Comparison of ENCODE assay signal across 8 cellular contexts in genomic region chr22:21000987-21001600, GRCh38. TPM values are rescaled to one million over a fixed set of nuclear protein-coding genes. Genes with fewer than 3 reads are reported as not detected.
A peak's percentile ranks its signal among the peaks of the same experiment; 100 is the strongest.
DNase-seq lines count a peak whose midpoint lies in the region; ATAC-seq and TF ChIP-seq lines count a peak whose summit lies in the region.

No MANE protein-coding gene starts in this region.

- H3K27me3 Mint-ChIP-seq in Calu3 (ENCODE audit: unreplicated experiment), result no peaks in the 10 kb centered on the region

- peak; percentile 2 for ATAC-seq in HG02943 (IDR thresholded peaks at IDR 0.05; ENCODE audit: low read depth, unreplicated experiment)
- no peak for ATAC-seq in GM21825 (IDR thresholded peaks at IDR 0.05; ENCODE audit: unreplicated experiment)

- peaks cover 70% of the 10 kb centered on the region for H3K36me3 Mint-ChIP-seq in Calu3 (ENCODE audit: insufficient read depth, unreplicated experiment)

- DNase-seq in Calu3 (no peak), kidney epithelial cell (ENCODE audit: low read depth) (no peak), thyroid gland (no peak), DMS 273 treated with DMSO at 0.1 percent for 48 hours (lab: John Stamatoyannopoulos, UW) (no peak), Ammon's horn (ENCODE audit: low spot score) (no peak)

- no peak for TF ChIP-seq POLR2A in thyroid gland (IDR thresholded peaks at IDR 0.05)

- peaks cover 18 to 29% of the 10 kb centered on the region in 2 donors for H3K4me1 ChIP-seq in thyroid gland

- no peaks in the 10 kb centered on the region for H3K9me3 Mint-ChIP-seq in Calu3 (ENCODE audit: low read depth, unreplicated experiment)

- TF ChIP-seq CTCF in Calu3 (IDR thresholded peaks at IDR 0.05; ENCODE audit: unreplicated experiment) (no peak), kidney epithelial cell (IDR thresholded peaks at IDR 0.05; ENCODE audit: insufficient read depth, low read length, poor library complexity, severe bottlenecking) (no peak), thyroid gland (IDR thresholded peaks at IDR 0.05) (no peak)

- peaks cover 5% of the 10 kb centered on the region for H3K36me3 ChIP-seq in kidney epithelial cell (ENCODE audit: control insufficient read depth, insufficient read depth, low read length)
- H3K36me3 ChIP-seq in thyroid gland, result peaks cover 5 to 11% of the 10 kb centered on the region in 2 donors

- CTCF ChIA-PET in Calu3 (lab: Charles Lee), result no interaction called here

- H3K27me3 ChIP-seq in kidney epithelial cell (ENCODE audit: control insufficient read depth, insufficient read depth, low read length) (no peaks in the 10 kb centered on the region), thyroid gland (no peaks in the 10 kb centered on the region)

- WGBS in adipose tissue, 3 donors, result 1 to 3% (median 3%) methylated on average over 26 of the region's 26 CpGs
- WGBS in thyroid gland, 2 donors, result 2 to 4% methylated on average over 5 to 20 of the region's 26 CpGs

- peak overlapping the region; percentile 85 for H3K4me3 ChIP-seq in kidney epithelial cell (ENCODE audit: low read depth, low read length)
- H3K4me3 ChIP-seq in thyroid gland (replicated peaks in 1 of 3), result peak overlapping the region; percentile 47 to 87 (median 62)

- peak overlapping the region; percentile 63 for H3K27ac Mint-ChIP-seq in Calu3 (ENCODE audit: unreplicated experiment)

- H3K9me3 ChIP-seq in thyroid gland, result no peaks in the 10 kb centered on the region

- peaks cover 9% of the 10 kb centered on the region for H3K4me1 Mint-ChIP-seq in Calu3 (ENCODE audit: low read depth, unreplicated experiment)

- no TSS peak for BruUV-seq in Calu3 (replicated peaks; lab: Mats Ljungman, UMichigan)

- intact Hi-C loops in Calu3 (cut with micrococcal nuclease; ENCODE audit: unreplicated experiment), result no loop called here
- intact Hi-C loops in thyroid gland (cut with DNase I), result no loop called here

- H3K27ac ChIP-seq in adipose tissue (ENCODE audit: low read depth, low read length) (peak overlapping the region; percentile 75), thyroid gland (peak overlapping the region; percentile 88 to 99 (median 98))

- H3K4me3 Mint-ChIP-seq in Calu3 (ENCODE audit: low read depth, unreplicated experiment), result peak overlapping the region; percentile 97

RNA-seq across cellular contexts. Expression of gene THAP7, which starts 0.8 kb away (rescaled TPM):
- 24.5 and 25.3 TPM in 2 replicates for total RNA-seq in Calu3 (2022)
- 10 to 100 TPM; 19.4 to 25.4 (median 24.4) TPM for polyA plus RNA-seq in adipose tissue
- total RNA-seq in kidney epithelial cell, result 29.7 and 37.9 TPM in 2 replicates
- total RNA-seq in thyroid gland, result 10 to 100 TPM; 51.0 to 75.0 (median 58.9) TPM

RNA-seq across cellular contexts. Expression of gene P2RX6, which starts 13.9 kb away (rescaled TPM):
- total RNA-seq in Calu3 (2022) (0.26 and 0.42 TPM in 2 replicates), kidney epithelial cell (0.27 TPM in 1 of 2 replicates, not detected in the other), thyroid gland (under 1 TPM in 1 of 4 donors, not detected in 3; 0.40 TPM)
- under 1 TPM; 0.16 to 0.79 (median 0.17) TPM for polyA plus RNA-seq in adipose tissue

RNA-seq across cellular contexts. Expression of gene LZTR1, which starts 19.0 kb away (rescaled TPM):
- total RNA-seq in Calu3 (2022), result 49.3 and 55.4 TPM in 2 replicates
- polyA plus RNA-seq in adipose tissue, result 10 to 100 TPM; 19.9 to 38.3 (median 37.0) TPM
- total RNA-seq in kidney epithelial cell, result 39.3 and 45.2 TPM in 2 replicates
- 10 to 100 TPM; 37.1 to 67.2 (median 55.7) TPM for total RNA-seq in thyroid gland

RNA-seq across cellular contexts. Expression of gene SLC7A4, which starts 31.3 kb away (rescaled TPM):
- total RNA-seq in Calu3 (2022) (0.14 TPM in 1 of 2 replicates, not detected in the other), kidney epithelial cell (2.3 and 2.7 TPM in 2 replicates), thyroid gland (under 1 TPM in 2 of 4 donors, not detected in 2; 0.45 to 0.54 TPM)
- polyA plus RNA-seq in adipose tissue, result under 1 TPM; 0.25 to 0.49 (median 0.34) TPM

RNA-seq across cellular contexts. Expression of gene AIFM3, which starts 34.0 kb away (rescaled TPM):
- total RNA-seq in Calu3 (2022) (3.1 and 4.2 TPM in 2 replicates), kidney epithelial cell (0.75 and 1.5 TPM in 2 replicates), thyroid gland (1 to 10 TPM in 2 of 4 donors, under 1 TPM in 2; 0.11 to 2.0 (median 0.80) TPM)
- polyA plus RNA-seq in adipose tissue, result under 1 TPM; 0.68 to 0.87 (median 0.79) TPM
